In genomic region chr12:8081228-8081920, GRCh38 we compare ENCODE assay signal across 8 cellular contexts. TPM values are rescaled to one million over a fixed set of nuclear protein-coding genes. Genes with fewer than 3 reads are reported as not detected.
DNase-seq lines count a peak whose midpoint lies in the region; ATAC-seq and TF ChIP-seq lines count a peak whose summit lies in the region.

No MANE protein-coding gene starts in this region.

- intact Hi-C loops in left ventricle myocardium superior (cut with micrococcal nuclease): no loop called here

- peak; percentile 29 for ATAC-seq in GM19035 (IDR thresholded peaks at IDR 0.05; ENCODE audit: unreplicated experiment)
- peak in 1 of 2 donors; percentile 30 for ATAC-seq in activated naive CD4-positive, alpha-beta T cell treated with anti-CD3 and anti-CD28 coated beads, Interleukin-2, amount 50 U/mL, for 72 hours
- peak; percentile 58 for ATAC-seq in left ventricle myocardium superior
- no peak for ATAC-seq in HG02970 (IDR thresholded peaks at IDR 0.05; ENCODE audit: low FRiP score, unreplicated experiment)

- no peaks in the 10 kb centered on the region for H3K36me3 ChIP-seq in rectal smooth muscle tissue (ENCODE audit: control insufficient read depth, insufficient read depth, low read length)

- peak overlapping the region; percentile 50 for H3K9ac ChIP-seq in rectal smooth muscle tissue (ENCODE audit: low read length)

- peak overlapping the region; percentile 96 for H3K4me3 ChIP-seq in NB4 (ENCODE audit: low read depth, low read length)
- H3K4me3 ChIP-seq in rectal smooth muscle tissue (ENCODE audit: low read length): peak overlapping the region; percentile 98

- in situ Hi-C loops in GM13976 (cut with MboI; ENCODE audit: low sequenced_read_pairs, unreplicated experiment): no loop called here

- no peak for TF ChIP-seq CTCF in NB4 (IDR thresholded peaks at IDR 0.05; ENCODE audit: low read depth, low read length)
- TF ChIP-seq CTCF in GM13976 (IDR thresholded peaks at IDR 0.05; ENCODE audit: borderline replicate concordance, control extremely low read depth, extremely low read depth, insufficient read depth, missing control alignments): no peak

- peak overlapping the region; percentile 99 to 100 for H3K27ac Mint-ChIP-seq in activated naive CD4-positive, alpha-beta T cell treated with anti-CD3 and anti-CD28 coated beads, Interleukin-2, amount 50 U/mL, for 72 hours

- H3K27me3 ChIP-seq in rectal smooth muscle tissue (ENCODE audit: control insufficient read depth, insufficient read depth, low read length): no peaks in the 10 kb centered on the region

- no peak for TF ChIP-seq POLR2A in NB4 (IDR thresholded peaks at IDR 0.05; ENCODE audit: extremely low read depth, insufficient read length)

- peak overlapping the region; percentile 92 for H3K27ac ChIP-seq in rectal smooth muscle tissue (ENCODE audit: low read depth, low read length)

- H3K4me1 ChIP-seq in rectal smooth muscle tissue (ENCODE audit: control insufficient read depth, insufficient read depth, low read length): peaks cover 2% of the 10 kb centered on the region

- DNase-seq in NB4 (ENCODE audit: low read depth): peak; percentile 34
- peak in 1 of 2 donors; percentile 31 for DNase-seq in activated naive CD4-positive, alpha-beta T cell treated with anti-CD3 and anti-CD28 coated beads, Interleukin-2, amount 50 U/mL, for 72 hours (ENCODE audit: low spot score in 2 of 2)
- no peak for DNase-seq in left ventricle myocardium superior
- DNase-seq in SKM-1 treated with dmso at 0.1 percent for 144 hours (lab: John Stamatoyannopoulos, UW; ENCODE audit: unreplicated experiment): no peak
- DNase-seq in GM13976 (ENCODE audit: low spot score): no peak

- no peaks in the 10 kb centered on the region for H3K9me3 Mint-ChIP-seq in activated naive CD4-positive, alpha-beta T cell treated with anti-CD3 and anti-CD28 coated beads, Interleukin-2, amount 50 U/mL, for 72 hours

- peaks cover 16% of the 10 kb centered on the region in 2 donors for H3K36me3 Mint-ChIP-seq in activated naive CD4-positive, alpha-beta T cell treated with anti-CD3 and anti-CD28 coated beads, Interleukin-2, amount 50 U/mL, for 72 hours

RNA-seq across cellular contexts. Expression of gene NECAP1, which starts 0.7 kb away (rescaled TPM):
- 10 to 100 TPM; 23.2 to 43.8 TPM for total RNA-seq in activated naive CD4-positive, alpha-beta T cell treated with anti-CD3 and anti-CD28 coated beads, Interleukin-2, amount 50 U/mL, for 72 hours
- total RNA-seq in left ventricle myocardium superior: 18.7 TPM

RNA-seq across cellular contexts. Expression of gene C3AR1, which starts 15.2 kb away (rescaled TPM):
- total RNA-seq in activated naive CD4-positive, alpha-beta T cell treated with anti-CD3 and anti-CD28 coated beads, Interleukin-2, amount 50 U/mL, for 72 hours: 1 to 10 TPM in 1 of 2 donors, under 1 TPM in 1; 0.54 to 3.1 TPM
- total RNA-seq in left ventricle myocardium superior: 6.9 TPM

RNA-seq across cellular contexts. Expression of gene CLEC4A, which starts 42.0 kb away (rescaled TPM):
- 1 to 10 TPM; 1.8 to 3.5 TPM for total RNA-seq in activated naive CD4-positive, alpha-beta T cell treated with anti-CD3 and anti-CD28 coated beads, Interleukin-2, amount 50 U/mL, for 72 hours
- total RNA-seq in left ventricle myocardium superior: not detected

RNA-seq across cellular contexts. Expression of gene FOXJ2, which starts 48.9 kb away (rescaled TPM):
- 10 to 100 TPM; 14.3 to 16.9 TPM for total RNA-seq in activated naive CD4-positive, alpha-beta T cell treated with anti-CD3 and anti-CD28 coated beads, Interleukin-2, amount 50 U/mL, for 72 hours
- 25.9 TPM for total RNA-seq in left ventricle myocardium superior
